ENCODE assay signal across 2 cellular contexts in the genomic region with DNA sequence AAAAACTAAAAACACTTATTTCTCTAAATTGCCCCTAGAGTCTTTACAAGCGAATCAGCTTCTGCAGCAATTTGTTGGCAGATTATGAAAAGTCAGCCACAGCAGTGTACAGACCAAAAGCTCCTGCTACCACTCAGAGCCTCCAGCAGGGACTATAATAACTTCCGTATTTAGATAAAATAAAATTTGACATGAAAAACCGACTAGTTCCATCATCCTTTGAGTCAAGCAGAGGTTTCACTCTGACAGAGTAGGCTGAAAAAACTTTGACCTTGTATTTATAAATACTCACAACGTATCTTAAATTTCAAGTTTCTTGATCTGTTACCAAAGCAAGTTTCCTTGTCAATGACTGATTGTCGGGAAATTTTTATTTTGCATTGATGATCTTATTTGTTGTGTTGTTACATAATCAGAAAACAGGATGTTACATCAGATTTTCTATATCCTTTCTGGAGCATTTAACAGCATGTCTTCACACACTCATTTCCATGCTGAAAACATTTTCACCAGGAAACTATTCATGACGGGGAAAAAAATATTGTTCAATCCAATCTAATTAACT.
TF ChIP-seq lines count a peak whose summit lies in the region.

No MANE protein-coding gene starts in this region.

TF ChIP-seq in GM23338, 12 proteins besides CTCF, POLR2A, EP300 and RAD21:
- TF ChIP-seq NANOG (IDR thresholded peaks at IDR 0.05; ENCODE audit: borderline replicate concordance) (no peak), STAT1 (IDR thresholded peaks at IDR 0.05; ENCODE audit: unreplicated experiment) (no peak), EZH2phosphoT487 (IDR thresholded peaks at IDR 0.05; ENCODE audit: unreplicated experiment) (no peak), POLR2AphosphoS5 (IDR thresholded peaks at IDR 0.05; ENCODE audit: low read depth) (no peak), ZNF114 (CRISPR knock-in tag; IDR thresholded peaks at IDR 0.05) (no peak), CREB1 (CRISPR knock-in tag; IDR thresholded peaks at IDR 0.05; ENCODE audit: low read depth) (no peak), ZNF331 (CRISPR knock-in tag; IDR thresholded peaks at IDR 0.05; ENCODE audit: low read depth) (no peak)
TF ChIP-seq in GM23338: peak in this region for 0.

TF ChIP-seq in GM12878, 131 proteins besides CTCF, POLR2A, EP300 and RAD21:
- no peak for TF ChIP-seq GATAD2B (conservative IDR thresholded peaks at IDR 0.05; ENCODE audit: low read depth)
- no peak for TF ChIP-seq POLR2AphosphoS5 (IDR thresholded peaks at IDR 0.05; ENCODE audit: low read length)
- TF ChIP-seq, protein P1, sequence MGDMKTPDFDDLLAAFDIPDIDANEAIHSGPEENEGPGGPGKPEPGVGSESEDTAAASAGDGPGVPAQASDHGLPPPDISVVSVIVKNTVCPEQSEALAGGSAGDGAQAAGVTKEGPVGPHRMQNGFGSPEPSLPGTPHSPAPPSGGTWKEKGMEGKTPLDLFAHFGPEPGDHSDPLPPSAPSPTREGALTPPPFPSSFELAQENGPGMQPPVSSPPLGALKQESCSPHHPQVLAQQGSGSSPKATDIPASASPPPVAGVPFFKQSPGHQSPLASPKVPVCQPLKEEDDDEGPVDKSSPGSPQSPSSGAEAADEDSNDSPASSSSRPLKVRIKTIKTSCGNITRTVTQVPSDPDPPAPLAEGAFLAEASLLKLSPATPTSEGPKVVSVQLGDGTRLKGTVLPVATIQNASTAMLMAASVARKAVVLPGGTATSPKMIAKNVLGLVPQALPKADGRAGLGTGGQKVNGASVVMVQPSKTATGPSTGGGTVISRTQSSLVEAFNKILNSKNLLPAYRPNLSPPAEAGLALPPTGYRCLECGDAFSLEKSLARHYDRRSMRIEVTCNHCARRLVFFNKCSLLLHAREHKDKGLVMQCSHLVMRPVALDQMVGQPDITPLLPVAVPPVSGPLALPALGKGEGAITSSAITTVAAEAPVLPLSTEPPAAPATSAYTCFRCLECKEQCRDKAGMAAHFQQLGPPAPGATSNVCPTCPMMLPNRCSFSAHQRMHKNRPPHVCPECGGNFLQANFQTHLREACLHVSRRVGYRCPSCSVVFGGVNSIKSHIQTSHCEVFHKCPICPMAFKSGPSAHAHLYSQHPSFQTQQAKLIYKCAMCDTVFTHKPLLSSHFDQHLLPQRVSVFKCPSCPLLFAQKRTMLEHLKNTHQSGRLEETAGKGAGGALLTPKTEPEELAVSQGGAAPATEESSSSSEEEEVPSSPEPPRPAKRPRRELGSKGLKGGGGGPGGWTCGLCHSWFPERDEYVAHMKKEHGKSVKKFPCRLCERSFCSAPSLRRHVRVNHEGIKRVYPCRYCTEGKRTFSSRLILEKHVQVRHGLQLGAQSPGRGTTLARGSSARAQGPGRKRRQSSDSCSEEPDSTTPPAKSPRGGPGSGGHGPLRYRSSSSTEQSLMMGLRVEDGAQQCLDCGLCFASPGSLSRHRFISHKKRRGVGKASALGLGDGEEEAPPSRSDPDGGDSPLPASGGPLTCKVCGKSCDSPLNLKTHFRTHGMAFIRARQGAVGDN (IDR thresholded peaks at IDR 0.05) = 0 out of 2 replicates have a peak, but pooled peaks have one; percentile 11
- peak; percentile 43; the same call in 1 of the 2 replicates for TF ChIP-seq CREB1 (IDR thresholded peaks at IDR 0.05; ENCODE audit: low read depth)
- TF ChIP-seq JUNB (IDR thresholded peaks at IDR 0.05) = peak; percentile 84
